ENCODE assay signal across 8 cellular contexts in genomic region chr7:47327698-47328391, GRCh38.
DNase-seq lines count a peak whose midpoint lies in the region; ATAC-seq, FAIRE-seq and TF ChIP-seq lines count a peak whose summit lies in the region.

No MANE protein-coding gene starts in this region.

- H3K9ac ChIP-seq in HUES6 (ENCODE audit: low read length), result peak overlapping the region; percentile 70
- H3K9ac ChIP-seq in kidney (ENCODE audit: low read length in 2 of 2), result peak overlapping the region in 1 of 2 donors; percentile 44
- peak overlapping the region; percentile 79 for H3K9ac ChIP-seq in smooth muscle cell (ENCODE audit: low read depth)

- H4K20me1 ChIP-seq in smooth muscle cell (ENCODE audit: low read depth), result peaks cover 40% of the 10 kb centered on the region

- H2AFZ ChIP-seq in smooth muscle cell (ENCODE audit: low read depth), result no peak overlapping the region

- no peak for FAIRE-seq in kidney (lab: Jason Lieb, UNC)

- TF ChIP-seq CTCF in kidney (IDR thresholded peaks at IDR 0.05; ENCODE audit: borderline replicate concordance, extremely low read depth, insufficient read depth), result no peak
- no peak for TF ChIP-seq CTCF in smooth muscle cell (IDR thresholded peaks at IDR 0.05; ENCODE audit: borderline replicate concordance, insufficient read depth, poor library complexity, severe bottlenecking)

- H3K79me2 ChIP-seq in smooth muscle cell (ENCODE audit: low read depth), result peaks cover 27% of the 10 kb centered on the region

- H3K36me3 ChIP-seq in HUES6 (ENCODE audit: control insufficient read depth, insufficient read depth, low read length) (no peaks in the 10 kb centered on the region), kidney (ENCODE audit: control insufficient read depth in 1 of 2, insufficient read depth in 2 of 2, low read length in 2 of 2) (peaks cover 0 to 4% of the 10 kb centered on the region in 2 donors), smooth muscle cell (ENCODE audit: low read depth) (no peaks in the 10 kb centered on the region)

- H3K27ac ChIP-seq in HUES6 (ENCODE audit: low read depth, low read length) (peak overlapping the region; percentile 42), kidney (ENCODE audit: low read depth in 2 of 2, low read length in 2 of 2) (peak overlapping the region; percentile 72 to 88), smooth muscle cell (ENCODE audit: low read depth) (peak overlapping the region; percentile 96)

- peak overlapping the region; percentile 84 for H3K4me2 ChIP-seq in smooth muscle cell

- H3K27me3 ChIP-seq in HUES6 (ENCODE audit: control insufficient read depth, insufficient read depth, low read length) (no peaks in the 10 kb centered on the region), smooth muscle cell (ENCODE audit: low read depth) (no peaks in the 10 kb centered on the region)

- H3K4me1 ChIP-seq in HUES6 (ENCODE audit: control insufficient read depth, insufficient read depth, low read length) (peaks cover 66% of the 10 kb centered on the region), kidney (ENCODE audit: control insufficient read depth in 1 of 2, insufficient read depth in 1 of 2, low read depth in 1 of 2, low read length in 2 of 2) (peaks cover 37 to 47% of the 10 kb centered on the region in 2 donors), smooth muscle cell (ENCODE audit: low read depth) (peaks cover 31% of the 10 kb centered on the region)

- DNase-seq in cerebellum (ENCODE audit: low spot score) (peak; percentile 37), kidney (peak; percentile 96), smooth muscle cell (lab: John Stamatoyannopoulos, UW; ENCODE audit: unreplicated experiment) (peak; percentile 66), activated T-cell treated with anti-CD3 and anti-CD28 coated beads for 4 hours (no peak), NCI-H2081 treated with DMSO at 0.1 percent for 48 hours (lab: John Stamatoyannopoulos, UW) (no peak)

- ATAC-seq in HG03135 (IDR thresholded peaks at IDR 0.05; ENCODE audit: unreplicated experiment), result no peak
- ATAC-seq in HG03378 (IDR thresholded peaks at IDR 0.05; ENCODE audit: unreplicated experiment), result no peak

- 4% methylated on average over 24 of the region's 24 CpGs for WGBS in smooth muscle cell (ENCODE audit: low lambda C conversion rate)

- H3K4me3 ChIP-seq in HUES6 (ENCODE audit: low read depth, low read length), result peak overlapping the region; percentile 65
- peak overlapping the region in 1 of 2 donors; percentile 48 for H3K4me3 ChIP-seq in kidney (ENCODE audit: low read length in 2 of 2)
- H3K4me3 ChIP-seq in smooth muscle cell, result peak overlapping the region; percentile 39

- intact Hi-C loops in kidney (cut with DNase I), result no loop called here

- no peaks in the 10 kb centered on the region for H3K9me3 ChIP-seq in HUES6 (ENCODE audit: control insufficient read depth, insufficient read depth, low read depth, low read length)
- H3K9me3 ChIP-seq in kidney (ENCODE audit: control insufficient read depth in 1 of 2, low read length in 2 of 2), result no peaks in the 10 kb centered on the region
- H3K9me3 ChIP-seq in smooth muscle cell (replicated peaks; ENCODE audit: low read depth), result no peaks in the 10 kb centered on the region

- H3F3A ChIP-seq in smooth muscle cell (ENCODE audit: low read depth), result peaks cover 34% of the 10 kb centered on the region

Comparison
In these comparisons a context has a peak if more than half of its experiments do, and no peak if none do; other contexts are left out.
1. H3K27ac ChIP-seq: peak in every context shown above with its lines; median percentile 96 in smooth muscle cell; 80 in kidney; 42 in HUES6.
2. DNase-seq: peak in cerebellum (single experiment), kidney (single experiment) and smooth muscle cell (single experiment); none in activated T-cell treated with anti-CD3 and anti-CD28 coated beads for 4 hours (single experiment) and NCI-H2081 treated with DMSO at 0.1 percent for 48 hours (single experiment).